In genomic region chr2:38274286-38275276, GRCh38 we compare ENCODE assay signal across 9 cellular contexts.
A peak's percentile ranks its signal among the peaks of the same experiment; 100 is the strongest.
DNase-seq lines count a peak whose midpoint lies in the region; ATAC-seq and TF ChIP-seq lines count a peak whose summit lies in the region.
"Had no signal": no experiment of that assay in that cellular context is flagged by ENCODE, and none has a peak within 500 bp of the region (broad histone marks: within the 10 kb centered on the region; RNA-seq: fewer than 3 reads in every experiment).

No MANE protein-coding gene starts in this region.

- H3K36me3 Mint-ChIP-seq in activated naive CD4-positive, alpha-beta T cell treated with anti-CD3 and anti-CD28 coated beads, Interleukin-2, amount 50 U/mL, for 72 hours: no peaks in the 10 kb centered on the region

- no peak overlapping the region; the same call in 1 of the 2 replicates for H3K27ac ChIP-seq in Panc1 (ENCODE audit: low read length)
- no peak overlapping the region for H3K27ac ChIP-seq in transverse colon

- WGBS in transverse colon (ENCODE audit: low coverage in 1 of 2), 2 donors: 41 to 55% methylated on average over 5 to 7 of the region's 7 CpGs

- POLR2A ChIA-PET in Panc1 (lab: Charles Lee): no interaction called here

- in situ Hi-C loops in Panc1 (cut with HindIII; ENCODE audit: low pct_unique_long_range_greater_than_20kb, low sequenced_read_pairs): no loop called here
- in situ Hi-C loops in transverse colon (cut with MboI; ENCODE audit: low pct_ligation_motif_present in 1 of 4, low pct_unique_long_range_greater_than_20kb in 1 of 4, low sequenced_read_pairs in 3 of 4): loop anchor here in 3 of 4 donors (10.0 to 25.0 kb wide), 2 partner anchors 290 to 887 kb away; no protein-coding TSS in a partner anchor

- BruUV-seq in Panc1 (replicated peaks; lab: Mats Ljungman, UMichigan): no TSS peak

- TF ChIP-seq POLR2A in transverse colon (IDR thresholded peaks at IDR 0.05): no peak

- peak in 1 of 2 donors; percentile 21 for DNase-seq in activated naive CD4-positive, alpha-beta T cell treated with anti-CD3 and anti-CD28 coated beads, Interleukin-2, amount 50 U/mL, for 72 hours (ENCODE audit: low spot score in 2 of 2)
- DNase-seq in activated naive CD4-positive, alpha-beta T cell treated with Interleukin-2 at 50 U/mL for 16 hours: no peak
- peak; percentile 52 for DNase-seq in LNCaP clone FGC (ENCODE audit: low read depth)
- peak; percentile 59 for DNase-seq in Panc1 (ENCODE audit: low read depth, low spot score)
- peak; percentile 90 to 93 for DNase-seq in cardiac fibroblast (ENCODE audit: low read depth in 2 of 2)
- DNase-seq in left kidney (ENCODE audit: low read depth, low spot score): peak; percentile 87
- DNase-seq in transverse colon: no peak

- H3K4me3 ChIP-seq in LNCaP clone FGC (ENCODE audit: low read depth, low read length) (no peak overlapping the region), Panc1 (ENCODE audit: low read depth in 2 of 2, low read length in 2 of 2) (no peak overlapping the region), cardiac fibroblast (replicated peaks in 1 of 2; ENCODE audit: low read depth in 2 of 2, low read length in 2 of 2) (no peak overlapping the region), transverse colon (no peak overlapping the region)

- H3K36me3 ChIP-seq in Panc1 (ENCODE audit: control insufficient read depth, insufficient read depth, low read length) (no peaks in the 10 kb centered on the region), transverse colon (no peaks in the 10 kb centered on the region)

- TF ChIP-seq CTCF in LNCaP clone FGC (IDR thresholded peaks at IDR 0.05; ENCODE audit: control insufficient read depth, extremely low read depth, insufficient read depth) (peak; percentile 46), Panc1 (IDR thresholded peaks at IDR 0.05) (peak; percentile 67; the same call in 1 of the 2 replicates), cardiac fibroblast (IDR thresholded peaks at IDR 0.05; ENCODE audit: low read depth, low read length) (peak; percentile 53), transverse colon (IDR thresholded peaks at IDR 0.05) (peak; percentile 56 to 78 (median 57))

- H3K4me1 ChIP-seq in Panc1 (ENCODE audit: control insufficient read depth, insufficient read depth, low read length): no peaks in the 10 kb centered on the region
- peaks cover 0 to 13% (median 0%) of the 10 kb centered on the region in 4 donors for H3K4me1 ChIP-seq in transverse colon

- H3K27me3 ChIP-seq in Panc1 (ENCODE audit: control insufficient read depth, insufficient read depth, low read length) (no peaks in the 10 kb centered on the region), transverse colon (no peaks in the 10 kb centered on the region)

- H3K9me3 Mint-ChIP-seq in activated naive CD4-positive, alpha-beta T cell treated with anti-CD3 and anti-CD28 coated beads, Interleukin-2, amount 50 U/mL, for 72 hours: no peaks in the 10 kb centered on the region
- H3K9me3 Mint-ChIP-seq: dendritic cell treated with granulocyte-macrophage colony-stimulating factor and Interleukin-4, amounts not matched to agents 40 ng/mL and 50 ng/mL, for 4 days had no signal

- ATAC-seq in activated naive CD4-positive, alpha-beta T cell treated with anti-CD3 and anti-CD28 coated beads, Interleukin-2, amount 50 U/mL, for 72 hours: peak; percentile 55 to 61
- ATAC-seq in Panc1 (peak; percentile 94), HG03108 (IDR thresholded peaks at IDR 0.05; ENCODE audit: unreplicated experiment) (no peak)

- intact Hi-C loops in Panc1 (cut with micrococcal nuclease; ENCODE audit: unreplicated experiment): loop anchor here (1.0 to 10.0 kb wide), 4 partner anchors 160 to 880 kb away; partner anchors contain the start of gene CYP1B1
- intact Hi-C loops in transverse colon (cut with DNase I; ENCODE audit: low total_unique reads): loop anchor here (1.0 to 10.0 kb wide), 2 partner anchors 200 to 292 kb away; partner anchors contain the start of gene CYP1B1

- no peak for TF ChIP-seq EP300 in transverse colon (IDR thresholded peaks at IDR 0.05; ENCODE audit: low read depth)

- CTCF ChIA-PET in Panc1 (lab: Charles Lee): interaction anchor here (0.5 to 1.4 kb wide), 13 partner anchors 25 to 885 kb away, joined by 3 to 23 read pairs (median 8); partner anchors contain the start of gene CYP1B1

- no peak overlapping the region for H3K27ac Mint-ChIP-seq in activated naive CD4-positive, alpha-beta T cell treated with anti-CD3 and anti-CD28 coated beads, Interleukin-2, amount 50 U/mL, for 72 hours
- H3K27ac Mint-ChIP-seq: dendritic cell treated with granulocyte-macrophage colony-stimulating factor and Interleukin-4, amounts not matched to agents 40 ng/mL and 50 ng/mL, for 4 days had no signal

- H3K9me3 ChIP-seq in Panc1 (ENCODE audit: control insufficient read depth, insufficient read depth, low read depth, low read length) (no peaks in the 10 kb centered on the region), transverse colon (no peaks in the 10 kb centered on the region)

Comparison
In these comparisons a context has a peak if more than half of its experiments do, and no peak if none do; other contexts are left out.
1. DNase-seq: peak in LNCaP clone FGC (single experiment), Panc1 (single experiment), cardiac fibroblast (2 of 2) and left kidney (single experiment); none in activated naive CD4-positive, alpha-beta T cell treated with Interleukin-2 at 50 U/mL for 16 hours (single experiment) and transverse colon (single experiment).
2. Peak in every context shown above with its lines, with median percentiles within 50 percentile points of each other: CTCF ChIP-seq.